1 cellular context compared by ENCODE assay signal in genomic region chr16:1678500-1679098, GRCh38.
TF ChIP-seq lines count a peak whose summit lies in the region.

No MANE protein-coding gene starts in this region.

TF ChIP-seq in HCT116, 20 proteins besides CTCF, POLR2A, EP300 and RAD21:
- no peak for TF ChIP-seq EZH2 (IDR thresholded peaks at IDR 0.05)
- peak; percentile 77; the same call in 1 of the 2 replicates for TF ChIP-seq ZFX (IDR thresholded peaks at IDR 0.05)
